In the genomic region with DNA sequence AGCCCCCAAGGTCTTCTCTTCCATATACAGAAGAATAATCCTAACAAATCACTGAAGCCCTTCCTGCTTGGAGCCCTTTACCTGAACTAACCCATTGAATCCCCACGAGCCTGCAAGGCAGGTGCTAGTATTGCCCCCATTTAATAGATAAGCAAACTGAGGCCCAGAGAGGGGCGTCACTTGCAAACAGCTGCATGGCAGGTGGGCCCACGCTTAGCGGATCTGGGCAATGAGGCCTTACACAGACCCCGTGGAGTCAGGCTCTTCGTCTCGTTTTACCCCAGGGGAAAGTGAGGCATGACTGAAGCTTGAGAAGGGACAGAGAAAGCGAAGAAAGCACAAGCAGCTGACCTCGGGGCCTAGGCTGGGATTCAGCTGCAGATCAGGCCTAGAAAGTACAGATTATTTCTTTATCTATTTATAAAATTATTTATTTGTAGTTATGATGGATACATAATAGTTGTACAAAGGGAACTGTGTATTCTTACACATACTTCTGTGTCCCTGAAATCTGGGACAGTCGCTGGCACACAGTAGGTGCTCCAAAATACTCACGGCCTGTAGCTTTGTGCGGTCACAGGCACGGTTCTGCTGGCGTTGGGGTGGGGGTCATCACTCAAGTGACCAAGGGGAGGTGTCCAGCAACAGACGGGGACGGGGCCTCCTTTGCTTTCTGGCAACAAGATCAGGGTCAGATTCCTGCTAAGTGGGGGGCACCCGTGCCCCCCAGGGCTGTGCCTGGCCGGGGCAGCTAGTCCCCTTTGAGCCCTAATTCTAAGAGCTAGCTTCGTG, we compare ENCODE assay signal across 1 cellular context.
TF ChIP-seq lines count a peak whose summit lies in the region.

No MANE protein-coding gene starts in this region.

TF ChIP-seq in liver, 16 proteins besides CTCF, POLR2A, EP300 and RAD21 (continued from another document):
- TF ChIP-seq REST (IDR thresholded peaks at IDR 0.05), result no peak
- no peak for TF ChIP-seq FOXA2 (IDR thresholded peaks at IDR 0.05)
- TF ChIP-seq HNF4A (conservative IDR thresholded peaks at IDR 0.05), result no peak
- TF ChIP-seq SP1 (IDR thresholded peaks at IDR 0.05), result no peak
- TF ChIP-seq, protein P1, sequence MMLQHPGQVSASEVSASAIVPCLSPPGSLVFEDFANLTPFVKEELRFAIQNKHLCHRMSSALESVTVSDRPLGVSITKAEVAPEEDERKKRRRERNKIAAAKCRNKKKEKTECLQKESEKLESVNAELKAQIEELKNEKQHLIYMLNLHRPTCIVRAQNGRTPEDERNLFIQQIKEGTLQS (IDR thresholded peaks at IDR 0.05), result no peak
- TF ChIP-seq FOXA1 (IDR thresholded peaks at IDR 0.05), result no peak
- TF ChIP-seq, protein P2, sequence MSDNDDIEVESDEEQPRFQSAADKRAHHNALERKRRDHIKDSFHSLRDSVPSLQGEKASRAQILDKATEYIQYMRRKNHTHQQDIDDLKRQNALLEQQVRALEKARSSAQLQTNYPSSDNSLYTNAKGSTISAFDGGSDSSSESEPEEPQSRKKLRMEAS (IDR thresholded peaks at IDR 0.05), result no peak
- TF ChIP-seq, protein P3, sequence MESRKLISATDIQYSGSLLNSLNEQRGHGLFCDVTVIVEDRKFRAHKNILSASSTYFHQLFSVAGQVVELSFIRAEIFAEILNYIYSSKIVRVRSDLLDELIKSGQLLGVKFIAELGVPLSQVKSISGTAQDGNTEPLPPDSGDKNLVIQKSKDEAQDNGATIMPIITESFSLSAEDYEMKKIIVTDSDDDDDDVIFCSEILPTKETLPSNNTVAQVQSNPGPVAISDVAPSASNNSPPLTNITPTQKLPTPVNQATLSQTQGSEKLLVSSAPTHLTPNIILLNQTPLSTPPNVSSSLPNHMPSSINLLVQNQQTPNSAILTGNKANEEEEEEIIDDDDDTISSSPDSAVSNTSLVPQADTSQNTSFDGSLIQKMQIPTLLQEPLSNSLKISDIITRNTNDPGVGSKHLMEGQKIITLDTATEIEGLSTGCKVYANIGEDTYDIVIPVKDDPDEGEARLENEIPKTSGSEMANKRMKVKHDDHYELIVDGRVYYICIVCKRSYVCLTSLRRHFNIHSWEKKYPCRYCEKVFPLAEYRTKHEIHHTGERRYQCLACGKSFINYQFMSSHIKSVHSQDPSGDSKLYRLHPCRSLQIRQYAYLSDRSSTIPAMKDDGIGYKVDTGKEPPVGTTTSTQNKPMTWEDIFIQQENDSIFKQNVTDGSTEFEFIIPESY (IDR thresholded peaks at IDR 0.05), result no peak
- no peak for TF ChIP-seq RXRA (IDR thresholded peaks at IDR 0.05)
- TF ChIP-seq NR2F2 (IDR thresholded peaks at IDR 0.05), result no peak
- no peak for TF ChIP-seq EGR1 (IDR thresholded peaks at IDR 0.05; ENCODE audit: low read depth in 2 of 2)
- TF ChIP-seq HNF4G (IDR thresholded peaks at IDR 0.05), result no peak
- no peak for TF ChIP-seq JUND (IDR thresholded peaks at IDR 0.05)
